In genomic region chr20:48841196-48841860, GRCh38 we compare ENCODE assay signal across 24 cellular contexts. TPM values are rescaled to one million over a fixed set of nuclear protein-coding genes. Genes with fewer than 3 reads are reported as not detected.
A peak's percentile ranks its signal among the peaks of the same experiment; 100 is the strongest.
DNase-seq lines count a peak whose midpoint lies in the region; ATAC-seq, FAIRE-seq and TF ChIP-seq lines count a peak whose summit lies in the region.
"Had no signal": no experiment of that assay in that cellular context is flagged by ENCODE, and none has a peak within 500 bp of the region (broad histone marks: within the 10 kb centered on the region; RNA-seq: fewer than 3 reads in every experiment).

No MANE protein-coding gene starts in this region.

- DNase-seq in AG04450 (ENCODE audit: low read depth, low spot score) (no peak), IMR-90 (no peak), GM12878 (ENCODE audit: low read depth, low spot score) (no peak), osteoblast (ENCODE audit: insufficient read length, low spot score, missing footprints) (no peak), prostate gland (ENCODE audit: low spot score) (no peak)
- no peak for DNase-seq in central memory CD4-positive, alpha-beta T cell
- DNase-seq: activated CD8-positive, alpha-beta T cell treated with anti-CD3 and anti-CD28 coated beads, Interleukin-2, amount 10 ng/mL, durations not matched to agents 7 days and 5 days; activated T-cell treated with anti-CD3 and anti-CD28 coated beads for 4 hours; aorta; DMS79; endodermal cell; left colon; NCI-H1092 treated with DMSO at 0.1 percent for 48 hours; NCI-H2029; RPMI8226; T-helper 2 cell had no signal

- peak overlapping the region; percentile 28; the same call in 1 of the 3 replicates for H2BK15ac ChIP-seq in IMR-90 (ENCODE audit: low read depth, low read length)

- peaks cover 3% of the 10 kb centered on the region for H3K4me1 ChIP-seq in IMR-90 (ENCODE audit: control insufficient read depth, insufficient read depth, low read length)
- peaks cover 30% of the 10 kb centered on the region for H3K4me1 ChIP-seq in GM12878 (ENCODE audit: control insufficient read depth, insufficient read depth, low read length)
- peaks cover 28% of the 10 kb centered on the region for H3K4me1 ChIP-seq in osteoblast (ENCODE audit: insufficient read depth, low read length)
- H3K4me1 ChIP-seq in prostate gland (replicated peaks) = no peaks in the 10 kb centered on the region
- H3K4me1 ChIP-seq: gastroesophageal sphincter had no signal

- TF ChIP-seq EP300 in GM12878 (IDR thresholded peaks at IDR 0.05; ENCODE audit: borderline replicate concordance in 1 of 2, control insufficient read depth in 1 of 2, low read depth in 2 of 2, low read length in 2 of 2) = no peak

- no peak overlapping the region for H2AK9ac ChIP-seq in IMR-90 (replicated peaks; ENCODE audit: low read depth, low read length, poor library complexity)

- H2BK20ac ChIP-seq in IMR-90 (ENCODE audit: low read depth, low read length) = peak overlapping the region; percentile 75; the same call in 1 of the 2 replicates

- 0 out of 2 replicates have a peak, but pooled peaks cover 4% of the 10 kb centered on the region for H3K9me1 ChIP-seq in IMR-90 (ENCODE audit: insufficient read depth, low read length)

- H2AFZ ChIP-seq in IMR-90 (replicated peaks; ENCODE audit: low read length, poor library complexity) = no peak overlapping the region
- H2AFZ ChIP-seq in GM12878 (ENCODE audit: control insufficient read depth, low read depth, low read length) = no peak overlapping the region
- no peak overlapping the region for H2AFZ ChIP-seq in osteoblast (ENCODE audit: low read length)
- H2AFZ ChIP-seq: GM23338, hepatocyte had no signal

- H4K20me1 ChIP-seq in IMR-90 (ENCODE audit: insufficient read depth, low read length) (no peaks in the 10 kb centered on the region), GM12878 (ENCODE audit: control insufficient read depth, insufficient read depth) (no peaks in the 10 kb centered on the region), osteoblast (ENCODE audit: insufficient read depth, low read length) (no peaks in the 10 kb centered on the region)

- WGBS in IMR-90 (ENCODE audit: extremely low coverage in 2 of 2, insufficient read length in 1 of 2), 2 experiments = no CpG with 5 or more reads among the region's 7 CpGs
- 88% methylated on average over 7 of the region's 7 CpGs for WGBS in GM12878 (ENCODE audit: insufficient coverage, insufficient replicate concordance, low lambda C conversion rate, missing lambda C conversion rate)
- WGBS in prostate gland = 67% methylated on average over 7 of the region's 7 CpGs

- H3K27me3 ChIP-seq in AG04450 (ENCODE audit: control insufficient read depth, insufficient read depth, low read length) = no peaks in the 10 kb centered on the region
- H3K27me3 ChIP-seq in IMR-90 (ENCODE audit: control insufficient read depth, insufficient read depth, low read length) = peaks cover 4% of the 10 kb centered on the region
- no peaks in the 10 kb centered on the region for H3K27me3 ChIP-seq in GM12878 (replicated peaks in 1 of 2; ENCODE audit: control insufficient read depth in 2 of 2, insufficient read depth in 2 of 2, low read length in 1 of 2)
- H3K27me3 ChIP-seq in osteoblast (ENCODE audit: insufficient read depth, low read length) = no peaks in the 10 kb centered on the region
- H3K27me3 ChIP-seq in prostate gland (replicated peaks; ENCODE audit: insufficient read depth) = no peaks in the 10 kb centered on the region
- H3K27me3 ChIP-seq: gastroesophageal sphincter, hepatocyte had no signal

- H3K9me3 ChIP-seq in AG04450 (ENCODE audit: control insufficient read depth, insufficient read depth, low read length) (no peaks in the 10 kb centered on the region), IMR-90 (ENCODE audit: control insufficient read depth, insufficient read depth, low read length) (no peaks in the 10 kb centered on the region), GM12878 (replicated peaks; ENCODE audit: control insufficient read depth, insufficient read depth, low read length) (no peaks in the 10 kb centered on the region; the same call in 2 of the 3 replicates), osteoblast (ENCODE audit: low read depth, low read length) (no peaks in the 10 kb centered on the region), prostate gland (no peaks in the 10 kb centered on the region)
- H3K9me3 ChIP-seq: esophagus muscularis mucosa, gastroesophageal sphincter had no signal

- H4K91ac ChIP-seq in IMR-90 (ENCODE audit: insufficient read depth, low read depth, low read length) = no peak overlapping the region; the same call in 1 of the 2 replicates

- H3K56ac ChIP-seq in IMR-90 (ENCODE audit: extremely low read depth, insufficient read depth, low read length) = no peak overlapping the region

- no peak overlapping the region for H3K9ac ChIP-seq in IMR-90 (ENCODE audit: low read depth, low read length)
- H3K9ac ChIP-seq in GM12878 (ENCODE audit: control insufficient read depth, insufficient read depth, low read length) = no peak overlapping the region

- peak; percentile 16; the same call in 1 of the 2 replicates for ATAC-seq in IMR-90 (ENCODE audit: low read depth)
- no peak for ATAC-seq in GM12878
- ATAC-seq in GM18498 (IDR thresholded peaks at IDR 0.05; ENCODE audit: unreplicated experiment) = no peak
- no peak for ATAC-seq in GM19023 (IDR thresholded peaks at IDR 0.05; ENCODE audit: unreplicated experiment)
- ATAC-seq: activated CD8-positive, alpha-beta T cell treated with anti-CD3 and anti-CD28 coated beads, Interleukin-2, amount 10 ng/mL, durations not matched to agents 7 days and 5 days; gastroesophageal sphincter; GM23338; left colon had no signal

- no peak overlapping the region for H4K8ac ChIP-seq in IMR-90 (ENCODE audit: low read depth in 2 of 2, low read length in 2 of 2)

- TF ChIP-seq RAD21 in IMR-90 (IDR thresholded peaks at IDR 0.05; ENCODE audit: low read length) (no peak), GM12878 (IDR thresholded peaks at IDR 0.05; ENCODE audit: insufficient read depth, low read depth, low read length) (no peak)

- RAD21 ChIA-PET in GM12878 (lab: Charles Lee; ENCODE audit: unreplicated experiment) = interaction anchor here (0.7 to 2.4 kb wide), 8 partner anchors 10 to 184 kb away, joined by 3 to 16 read pairs (median 4); no protein-coding TSS in a partner anchor

- in situ Hi-C loops in IMR-90 (cut with MboI; ENCODE audit: low sequenced_read_pairs) (no loop called here), GM12878 (cut with MboI) (no loop called here)

- no peak overlapping the region for H3K18ac ChIP-seq in IMR-90 (ENCODE audit: low read depth, low read length)

- intact Hi-C loops in IMR-90 (cut with micrococcal nuclease) (loop anchor here (5.0 kb wide), 1 partner anchor 56 kb away; no protein-coding TSS in a partner anchor), GM12878 (cut with micrococcal nuclease; ENCODE audit: unreplicated experiment) (no loop called here), prostate gland (cut with DNase I) (no loop called here)

- H3K27ac ChIP-seq in AG04450 (ENCODE audit: low read depth, low read length) = peak overlapping the region; percentile 42
- H3K27ac ChIP-seq in IMR-90 (ENCODE audit: insufficient read depth, low read length) = no peak overlapping the region
- H3K27ac ChIP-seq in GM12878 (ENCODE audit: control insufficient read depth, insufficient read depth) = no peak overlapping the region
- no peak overlapping the region for H3K27ac ChIP-seq in osteoblast (ENCODE audit: low read depth, low read length)
- H3K27ac ChIP-seq in prostate gland = no peak overlapping the region
- H3K27ac ChIP-seq: cardiac muscle cell, esophagus muscularis mucosa, gastroesophageal sphincter, hepatocyte, SK-N-MC had no signal

- H3K4me3 ChIP-seq in AG04450 (ENCODE audit: low read depth, low read length) = no peak overlapping the region
- no peak overlapping the region for H3K4me3 ChIP-seq in IMR-90 (ENCODE audit: insufficient read depth, low read depth, low read length)
- no peak overlapping the region for H3K4me3 ChIP-seq in GM12878
- H3K4me3 ChIP-seq in osteoblast (ENCODE audit: insufficient read depth, low read length) = no peak overlapping the region
- H3K4me3 ChIP-seq in prostate gland = no peak overlapping the region
- H3K4me3 ChIP-seq: cardiac muscle cell, esophagus muscularis mucosa, gastroesophageal sphincter, GM23338, hepatocyte, SK-N-MC had no signal

- SMC1A ChIA-PET in GM12878 (lab: Charles Lee; ENCODE audit: uncharacterized antibody, unreplicated experiment) = interaction anchor here (0.9 to 2.7 kb wide), 9 partner anchors 9 to 64 kb away, joined by 3 to 23 read pairs (median 5); partner anchors contain the start of gene PREX1

- H3K79me1 ChIP-seq in IMR-90 (ENCODE audit: low read depth in 1 of 2, low read length in 2 of 2) = no peaks in the 10 kb centered on the region

- H3K4ac ChIP-seq in IMR-90 (ENCODE audit: low read depth, low read length) = peak overlapping the region; percentile 16

- H3K36me3 ChIP-seq in IMR-90 (ENCODE audit: control insufficient read depth, insufficient read depth, low read length) = no peaks in the 10 kb centered on the region
- H3K36me3 ChIP-seq in GM12878 (ENCODE audit: control insufficient read depth in 2 of 2, insufficient read depth in 2 of 2, low read length in 1 of 2) = no peaks in the 10 kb centered on the region
- no peaks in the 10 kb centered on the region for H3K36me3 ChIP-seq in osteoblast (ENCODE audit: insufficient read depth, low read length)
- no peaks in the 10 kb centered on the region for H3K36me3 ChIP-seq in prostate gland
- H3K36me3 ChIP-seq: cardiac muscle cell, esophagus muscularis mucosa, gastroesophageal sphincter had no signal

- no peak overlapping the region; the same call in 1 of the 2 replicates for H2AK5ac ChIP-seq in IMR-90 (ENCODE audit: low read depth, low read length)

- H3K4me2 ChIP-seq in IMR-90 (ENCODE audit: low read depth, low read length) = peak overlapping the region; percentile 5; the same call in 1 of the 2 replicates
- H3K4me2 ChIP-seq in GM12878 (ENCODE audit: control insufficient read depth, insufficient read depth) = no peak overlapping the region
- peak overlapping the region; percentile 36 for H3K4me2 ChIP-seq in osteoblast (ENCODE audit: insufficient read depth, low read length)
- H3K4me2 ChIP-seq: GM23338, hepatocyte had no signal

- no peak overlapping the region for H2BK5ac ChIP-seq in IMR-90 (ENCODE audit: low read depth, low read length, poor library complexity, severe bottlenecking)

- dilution Hi-C loops in IMR-90 (cut with HindIII; ENCODE audit: low sequenced_read_pairs, unreplicated experiment) = no loop called here

- TF ChIP-seq POLR2A in IMR-90 (IDR thresholded peaks at IDR 0.05; ENCODE audit: low read depth, low read length) = no peak
- TF ChIP-seq POLR2A in GM12878 (IDR thresholded peaks at IDR 0.05; ENCODE audit: low read depth, low read length) = no peak
- no peak for TF ChIP-seq POLR2A in prostate gland (IDR thresholded peaks at IDR 0.05)

- peak overlapping the region; percentile 53; the same call in 1 of the 2 replicates for H2BK120ac ChIP-seq in IMR-90 (ENCODE audit: low read depth, low read length)

- FAIRE-seq in GM12878 (lab: Jason Lieb, UNC) = no peak

- no peaks in the 10 kb centered on the region for H3K79me2 ChIP-seq in GM12878 (ENCODE audit: control insufficient read depth, insufficient read depth, low read length)
- no peaks in the 10 kb centered on the region for H3K79me2 ChIP-seq in osteoblast (ENCODE audit: insufficient read depth, low read length)
- H3K79me2 ChIP-seq: hepatocyte had no signal

- no peak overlapping the region for H3K14ac ChIP-seq in IMR-90 (replicated peaks; ENCODE audit: low read depth, low read length)

- TF ChIP-seq CTCF in AG04450 (IDR thresholded peaks at IDR 0.05; ENCODE audit: low read depth, low read length) = no peak
- no peak for TF ChIP-seq CTCF in IMR-90 (conservative IDR thresholded peaks at IDR 0.05; ENCODE audit: low read depth, low read length)
- no peak for TF ChIP-seq CTCF in GM12878 (IDR thresholded peaks at IDR 0.05 in 2 of 3, conservative IDR thresholded peaks at IDR 0.05 in 1 of 3; ENCODE audit: control insufficient read depth in 2 of 3, extremely low read depth in 1 of 3, insufficient read depth in 1 of 3, low read depth in 3 of 3, low read length in 3 of 3)
- no peak for TF ChIP-seq CTCF in osteoblast (IDR thresholded peaks at IDR 0.05; ENCODE audit: extremely low read depth, low read depth, low read length)
- TF ChIP-seq CTCF in prostate gland (IDR thresholded peaks at IDR 0.05) = no peak

- no peak overlapping the region for H4K5ac ChIP-seq in IMR-90 (ENCODE audit: low read depth, low read length)

- BruUV-seq in IMR-90 (replicated peaks; lab: Mats Ljungman, UMichigan) (no TSS peak), GM12878 (replicated peaks; lab: Mats Ljungman, UMichigan) (no TSS peak)

- no peak overlapping the region for H3K23ac ChIP-seq in IMR-90 (ENCODE audit: low read depth, low read length)

- CTCF ChIA-PET in AG04450 (lab: Charles Lee) = interaction anchor here (0.9 to 1.4 kb wide), 2 partner anchors 63 to 184 kb away, joined by 6 read pairs; no protein-coding TSS in a partner anchor
- CTCF ChIA-PET in IMR-90 (lab: Yijun Ruan, JAX) = no interaction called here
- CTCF ChIA-PET in GM12878 (lab: Yijun Ruan, JAX) = interaction anchor here (1.0 to 1.5 kb wide), 4 partner anchors 9 to 64 kb away, joined by 3 to 5 read pairs (median 4); no protein-coding TSS in a partner anchor

- POLR2A ChIA-PET in AG04450 (lab: Yijun Ruan, JAX) = no interaction called here
- POLR2A ChIA-PET in IMR-90 (lab: Charles Lee; ENCODE audit: unreplicated experiment) = no interaction called here
- POLR2A ChIA-PET in GM12878 (lab: Charles Lee) = interaction anchor here (1.2 to 2.7 kb wide), 4 partner anchors 9 to 21 kb away, joined by 3 to 9 read pairs (median 4); no protein-coding TSS in a partner anchor

RNA-seq across cellular contexts. Expression of gene PREX1, which starts 13.5 kb away (rescaled TPM):
- polyA plus RNA-seq in AG04450 (2011; rRNA removed) (0.50 and 0.69 TPM in 2 replicates), IMR-90 (2012; rRNA removed) (0.67 and 0.69 TPM in 2 replicates), GM12878 (2011; rRNA removed) (16.3 and 29.3 TPM in 2 replicates), GM12878 (2014; fragmentation: Illumina TruSeq; extraction: Trizol) (25.2 and 49.0 TPM in 2 replicates), GM12878 (2014; fragmentation: Nextera tagmentation; extraction: Ambion mirVana) (1 to 10 TPM; 2.6 to 6.7 TPM), GM12878 (2014; rRNA removed) (60.5 and 76.1 TPM in 2 replicates), GM12878 (2016; fragmentation: Nextera tagmentation; extraction: Ambion mirVana) (10 to 100 TPM; 17.7 to 22.1 TPM)
- 0.56 and 0.64 TPM in 2 replicates for polyA minus RNA-seq in AG04450 (2011; rRNA and poly(A)+ RNA removed)
- total RNA-seq in IMR-90 (2012; rRNA removed) (0.56 and 0.72 TPM in 2 replicates), GM12878 (2014; rRNA removed) (79.5 and 82.6 TPM in 2 replicates), GM12878 (2014; rRNA removed; fragmentation: Illumina TruSeq; extraction: Trizol) (41.9 and 48.6 TPM in 2 replicates), GM12878 (2021) (108 and 114 TPM in 2 replicates), osteoblast (12.7 and 14.1 TPM in 2 replicates), prostate gland (10 to 100 TPM in 1 of 2 donors, 1 to 10 TPM in 1; 7.4 to 37.9 TPM)
- 0.58 and 0.84 TPM in 2 replicates for polyA plus RNA-seq in IMR-90 (2012; cell fraction: cytosol; rRNA removed)
- 0.75 and 1.5 TPM in 2 replicates for polyA plus RNA-seq in IMR-90 (2012; cell fraction: nucleus; rRNA removed; ENCODE audit: low replicate concordance)
- total RNA-seq in GM12878 (2013; cell fraction: nucleolus; rRNA removed) = 138 and 148 TPM in 2 replicates
- 23.6 TPM for polyA plus RNA-seq in GM12878 (2011; ENCODE audit: low read depth)
- polyA plus RNA-seq in GM12878 (2011; cell fraction: cytosol; rRNA removed) = 30.8 and 32.4 TPM in 2 replicates
- polyA plus RNA-seq in GM12878 (2011; cell fraction: nucleus; rRNA removed) = 74.6 and 90.7 TPM in 2 replicates
- polyA plus RNA-seq in GM12878 (2012) = 56.3 and 62.3 TPM in 2 replicates
- polyA minus RNA-seq in GM12878 (2011; rRNA and poly(A)+ RNA removed) = 42.1 and 65.5 TPM in 2 replicates
- 21.6 and 22.1 TPM in 2 replicates for polyA minus RNA-seq in GM12878 (2011; cell fraction: cytosol; rRNA and poly(A)+ RNA removed)
- 31.8 and 50.9 TPM in 2 replicates for polyA minus RNA-seq in GM12878 (2011; cell fraction: nucleus; rRNA and poly(A)+ RNA removed)
